8 cellular contexts compared by ENCODE assay signal in genomic region chr22:30266445-30267381, GRCh38. TPM values are rescaled to one million over a fixed set of nuclear protein-coding genes. Genes with fewer than 3 reads are reported as not detected.
DNase-seq lines count a peak whose midpoint lies in the region; ATAC-seq and TF ChIP-seq lines count a peak whose summit lies in the region.

TSS of gene OSM (minus strand) at chr22:30266851. CDS start at chr22:30266799, 52 bp downstream.

- no peaks in the 10 kb centered on the region for H3K79me1 ChIP-seq in neuronal stem cell (ENCODE audit: low read depth, low read length)

- no peak within 1 kb of the TSS for H3K4ac ChIP-seq in neuronal stem cell (ENCODE audit: low read length)

- H3K27ac Mint-ChIP-seq in T-cell (peak within 1 kb of the TSS; percentile 94 to 96), endodermal cell (no peak within 1 kb of the TSS)

- no peak within 1 kb of the TSS for H2BK120ac ChIP-seq in neuronal stem cell (ENCODE audit: low read depth, low read length)

- peak within 1 kb of the TSS; percentile 50 for H3K9ac ChIP-seq in neuronal stem cell (ENCODE audit: low read depth, low read length, poor library complexity)
- no peak within 1 kb of the TSS for H3K9ac ChIP-seq in endodermal cell (ENCODE audit: extremely low read depth, low read length, poor library complexity, severe bottlenecking)

- DNase-seq in T-cell = peak; percentile 50 to 80 (median 68)
- peak; percentile 50 to 76 (median 62) for DNase-seq in adrenal gland
- DNase-seq in neuronal stem cell (ENCODE audit: low spot score) = no peak
- DNase-seq in endodermal cell = no peak
- no peak for DNase-seq in HPDE6-E6E7 (ENCODE audit: extremely low spot score)
- no peak for DNase-seq in NCI-H2081 (lab: John Stamatoyannopoulos, UW)

- POLR2A ChIA-PET in T-cell (lab: Charles Lee) = interaction anchor here in 1 of 2 donors (0.7 to 0.8 kb wide), 2 partner anchors 230 to 324 kb away, joined by 3 to 4 read pairs; no protein-coding TSS in a partner anchor

- no peak within 1 kb of the TSS for H2BK12ac ChIP-seq in neuronal stem cell (ENCODE audit: low read length)

- TF ChIP-seq CTCF in adrenal gland (IDR thresholded peaks at IDR 0.05) (no peak), endodermal cell (conservative IDR thresholded peaks at IDR 0.05) (no peak)

- H3K36me3 ChIP-seq in adrenal gland (replicated peaks in 1 of 2) = no peaks in the 10 kb centered on the region
- no peaks in the 10 kb centered on the region for H3K36me3 ChIP-seq in neuronal stem cell (replicated peaks in 1 of 2; ENCODE audit: control insufficient read depth in 2 of 2, insufficient read depth in 2 of 2, low read length in 2 of 2)
- H3K36me3 ChIP-seq in endodermal cell (ENCODE audit: control insufficient read depth, insufficient read depth, low read length) = no peaks in the 10 kb centered on the region

- H3K4me1 Mint-ChIP-seq in T-cell (peaks cover 49 to 63% (median 56%) of the 10 kb centered on the region in 3 donors), endodermal cell (peaks cover 2% of the 10 kb centered on the region)

- peaks cover 4% of the 10 kb centered on the region for H3K36me3 Mint-ChIP-seq in T-cell
- H3K36me3 Mint-ChIP-seq in endodermal cell (ENCODE audit: low read depth) = no peaks in the 10 kb centered on the region

- H3K27me3 Mint-ChIP-seq in T-cell (no peaks in the 10 kb centered on the region), endodermal cell (ENCODE audit: insufficient read depth) (peaks cover 9% of the 10 kb centered on the region)

- H3K14ac ChIP-seq in neuronal stem cell (ENCODE audit: low read length) = peak within 1 kb of the TSS; percentile 5

- H3K23ac ChIP-seq in neuronal stem cell (ENCODE audit: low read depth, low read length, poor library complexity) = peak within 1 kb of the TSS; percentile 13

- H3K9me3 ChIP-seq in adrenal gland (replicated peaks in 1 of 3) = no peaks in the 10 kb centered on the region
- H3K9me3 ChIP-seq in neuronal stem cell (replicated peaks in 1 of 2; ENCODE audit: control insufficient read depth in 2 of 2, insufficient read depth in 1 of 2, low read depth in 1 of 2, low read length in 2 of 2) = peaks cover 0 to 2% of the 10 kb centered on the region in 2 donors
- no peaks in the 10 kb centered on the region for H3K9me3 ChIP-seq in endodermal cell (ENCODE audit: control insufficient read depth, low read length)

- peak within 1 kb of the TSS; percentile 94 for H2BK15ac ChIP-seq in neuronal stem cell (ENCODE audit: low read length)

- 65 to 84% (median 70%) methylated on average over 14 to 35 of the region's 35 CpGs for WGBS in adrenal gland, 4 donors
- no CpG with 5 or more reads among the region's 35 CpGs for WGBS in neuronal stem cell (ENCODE audit: extremely low coverage in 2 of 2, insufficient read length in 2 of 2, insufficient replicate concordance in 1 of 2), 2 donors
- WGBS in endodermal cell (ENCODE audit: insufficient coverage in 1 of 2, insufficient read length in 1 of 2), 2 experiments = 95 to 96% methylated on average over 23 to 35 of the region's 35 CpGs

- H3K4me2 ChIP-seq in neuronal stem cell (ENCODE audit: insufficient read depth, low read length, poor library complexity, severe bottlenecking) = no peak within 1 kb of the TSS

- H3K4me3 Mint-ChIP-seq in T-cell (peak within 1 kb of the TSS; percentile 86 to 91 (median 87)), endodermal cell (no peak within 1 kb of the TSS)

- TF ChIP-seq POLR2A in adrenal gland (IDR thresholded peaks at IDR 0.05) = no peak

- H3K27me3 ChIP-seq in adrenal gland = no peaks in the 10 kb centered on the region
- peaks cover 0 to 8% (median 0%) of the 10 kb centered on the region in 3 experiments for H3K27me3 ChIP-seq in neuronal stem cell (ENCODE audit: control insufficient read depth in 3 of 3, insufficient read depth in 3 of 3, low read depth in 1 of 3, low read length in 3 of 3)
- no peaks in the 10 kb centered on the region for H3K27me3 ChIP-seq in endodermal cell (ENCODE audit: control insufficient read depth, insufficient read depth, low read length, poor library complexity, severe bottlenecking)

- peak; percentile 3 for ATAC-seq in GM18861 (IDR thresholded peaks at IDR 0.05; ENCODE audit: unreplicated experiment)
- peak; percentile 33 to 53 (median 45) for ATAC-seq in T-cell (replicated peaks in 1 of 4)
- ATAC-seq in HG03342 (IDR thresholded peaks at IDR 0.05; ENCODE audit: unreplicated experiment) = no peak

- peak within 1 kb of the TSS; percentile 48 for H4K91ac ChIP-seq in neuronal stem cell (ENCODE audit: low read depth, low read length, poor library complexity)

- CTCF ChIA-PET in T-cell (lab: Charles Lee) = interaction anchor here in 1 of 2 donors (0.6 to 0.9 kb wide), 4 partner anchors 12 to 90 kb away, joined by 3 read pairs; no protein-coding TSS in a partner anchor

- peak within 1 kb of the TSS in 2 of 4 donors; percentile 3 to 33 for H3K4me3 ChIP-seq in adrenal gland
- H3K4me3 ChIP-seq in neuronal stem cell (ENCODE audit: low read length in 2 of 2) = no peak within 1 kb of the TSS
- no peak within 1 kb of the TSS for H3K4me3 ChIP-seq in endodermal cell (ENCODE audit: low read length)

- H3K18ac ChIP-seq in neuronal stem cell (ENCODE audit: low read length) = peak within 1 kb of the TSS; percentile 71

- H2AFZ ChIP-seq in neuronal stem cell (ENCODE audit: low read length) = no peak within 1 kb of the TSS

- H3K27ac ChIP-seq in adrenal gland (peak within 1 kb of the TSS; percentile 10 to 87 (median 53)), neuronal stem cell (replicated peaks; ENCODE audit: low read length) (no peak within 1 kb of the TSS), endodermal cell (ENCODE audit: low read depth, low read length) (no peak within 1 kb of the TSS)

- H3K9me3 Mint-ChIP-seq in T-cell (no peaks in the 10 kb centered on the region), endodermal cell (no peaks in the 10 kb centered on the region)

- intact Hi-C loops in adrenal gland (cut with DNase I) = no loop called here

- no peak within 1 kb of the TSS for H4K8ac ChIP-seq in neuronal stem cell (ENCODE audit: low read depth, low read length)

- H3K4me1 ChIP-seq in adrenal gland (replicated peaks in 1 of 2) (peaks cover 0 to 9% of the 10 kb centered on the region in 2 donors), neuronal stem cell (ENCODE audit: control insufficient read depth in 2 of 2, insufficient read depth in 1 of 2, low read depth in 1 of 2, low read length in 2 of 2) (peaks cover 1 to 8% of the 10 kb centered on the region in 2 donors), endodermal cell (ENCODE audit: control insufficient read depth, insufficient read depth, low read length) (no peaks in the 10 kb centered on the region)

- H2AK5ac ChIP-seq in neuronal stem cell (ENCODE audit: low read depth, low read length) = peak within 1 kb of the TSS; percentile 78

- H2BK5ac ChIP-seq in neuronal stem cell (ENCODE audit: low read length) = no peak within 1 kb of the TSS

RNA-seq across cellular contexts. Expression of gene OSM, which starts in this region (rescaled TPM):
- total RNA-seq in T-cell (10 to 100 TPM in 2 of 5 donors, 1 to 10 TPM in 3; 5.9 to 16.5 (median 7.4) TPM), adrenal gland (1 to 10 TPM in 6 of 8 donors, under 1 TPM in 2; 0.85 to 8.1 (median 1.9) TPM), endodermal cell (not detected)
- polyA plus RNA-seq in adrenal gland = 1 to 10 TPM in 1 of 3 donors, under 1 TPM in 2; 0.44 to 1.6 (median 0.56) TPM
- polyA plus RNA-seq in neuronal stem cell (2013, experiment 1 of 2) = 0.01 TPM
- polyA plus RNA-seq in neuronal stem cell (2013, experiment 2 of 2) = 0.04 TPM
- polyA plus RNA-seq in endodermal cell (2013, experiment 1 of 2) = not detected
- not detected for polyA plus RNA-seq in endodermal cell (2013, experiment 2 of 2)

Comparison
In these comparisons a context has a peak if more than half of its experiments do, and no peak if none do; other contexts are left out.
1. DNase-seq: peak in T-cell (34 of 34) and adrenal gland (7 of 7); none in neuronal stem cell (single experiment), endodermal cell (single experiment), HPDE6-E6E7 (single experiment) and NCI-H2081 (0 of 2).
2. H3K27ac ChIP-seq: peak in adrenal gland (5 of 5); none in neuronal stem cell (single experiment) and endodermal cell (single experiment).